In the genomic region with DNA sequence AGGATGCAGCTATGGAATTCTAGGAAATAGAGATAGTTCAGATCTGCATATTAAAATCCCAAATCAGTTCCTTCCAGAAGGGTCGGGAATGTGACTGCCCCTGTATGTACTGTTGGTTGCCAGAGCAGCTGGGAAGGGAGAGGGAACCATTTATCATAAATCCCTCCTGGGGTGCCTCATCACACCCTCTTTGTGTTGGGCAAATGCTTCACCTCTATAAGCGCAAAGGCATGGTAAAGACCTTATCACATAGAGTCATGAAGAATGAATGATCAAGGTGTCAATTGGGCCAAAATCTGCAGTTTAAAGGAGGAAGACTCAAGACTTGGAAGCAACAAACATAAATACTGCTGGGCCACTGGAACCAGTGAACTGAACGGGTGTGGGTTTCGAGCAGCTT, we compare ENCODE assay signal across 22 cellular contexts.
A peak's percentile ranks its signal among the peaks of the same experiment; 100 is the strongest.
DNase-seq lines count a peak whose midpoint lies in the region; FAIRE-seq and TF ChIP-seq lines count a peak whose summit lies in the region.
"Had no signal": no experiment of that assay in that cellular context is flagged by ENCODE, and none has a peak within 500 bp of the region (broad histone marks: within the 10 kb centered on the region; RNA-seq: fewer than 3 reads in every experiment).

No MANE protein-coding gene starts in this region.

- POLR2A ChIA-PET in H1 (lab: Charles Lee; ENCODE audit: partially characterized antibody) = interaction anchor here (1.4 kb wide), 1 partner anchor 80 kb away, joined by 4 read pairs; no protein-coding TSS in a partner anchor

- H3K18ac ChIP-seq in H1 (ENCODE audit: extremely low read depth, low read length) (no peak overlapping the region), mesendoderm (ENCODE audit: low read length) (no peak overlapping the region), neuronal stem cell (ENCODE audit: low read length) (no peak overlapping the region)

- H3K9me3 ChIP-seq in H1 (ENCODE audit: insufficient read depth in 2 of 2, low read depth in 1 of 2, low read length in 1 of 2) (no peaks in the 10 kb centered on the region), neuronal stem cell (replicated peaks in 1 of 2; ENCODE audit: control insufficient read depth in 2 of 2, insufficient read depth in 1 of 2, low read depth in 1 of 2, low read length in 2 of 2) (peaks cover 0 to 7% of the 10 kb centered on the region in 2 donors)
- H3K9me3 ChIP-seq: BE2C, BLaER1, Caco-2 had no signal

- H2BK12ac ChIP-seq in H1 (ENCODE audit: low read depth, low read length) (no peak overlapping the region), neuronal stem cell (ENCODE audit: low read length) (no peak overlapping the region)

- no peaks in the 10 kb centered on the region for H3K4me1 ChIP-seq in H1 (replicated peaks in 1 of 4; ENCODE audit: control insufficient read depth in 3 of 4, insufficient read depth in 4 of 4, low read length in 3 of 4)
- peaks cover 4% of the 10 kb centered on the region for H3K4me1 ChIP-seq in mesendoderm (ENCODE audit: control insufficient read depth, low read depth, low read length)
- H3K4me1 ChIP-seq in neuronal stem cell (ENCODE audit: control insufficient read depth in 2 of 2, insufficient read depth in 1 of 2, low read depth in 1 of 2, low read length in 2 of 2) = peaks cover 3 to 8% of the 10 kb centered on the region in 2 donors
- H3K4me1 ChIP-seq: BE2C, BLaER1 had no signal

- H2BK20ac ChIP-seq in H1 (ENCODE audit: low read length) = no peak overlapping the region

- H3K14ac ChIP-seq in H1 (ENCODE audit: insufficient read length) (no peak overlapping the region), neuronal stem cell (ENCODE audit: low read length) (no peak overlapping the region)

- TF ChIP-seq POLR2A in H1 (IDR thresholded peaks at IDR 0.05; ENCODE audit: control extremely low read depth in 1 of 2, low read depth in 2 of 2, low read length in 2 of 2) = no peak

- no peak overlapping the region for H2BK15ac ChIP-seq in H1 (ENCODE audit: low read length)
- no peak overlapping the region for H2BK15ac ChIP-seq in mesendoderm (replicated peaks; ENCODE audit: low read depth)
- no peak overlapping the region for H2BK15ac ChIP-seq in neuronal stem cell (ENCODE audit: low read length)

- H3K36me3 ChIP-seq in H1 (ENCODE audit: control insufficient read depth in 2 of 4, insufficient read depth in 4 of 4, low read length in 3 of 4) (no peaks in the 10 kb centered on the region), mesendoderm (ENCODE audit: control insufficient read depth, insufficient read depth, low read length) (no peaks in the 10 kb centered on the region), neuronal stem cell (replicated peaks in 1 of 2; ENCODE audit: control insufficient read depth in 2 of 2, insufficient read depth in 2 of 2, low read length in 2 of 2) (no peaks in the 10 kb centered on the region)
- H3K36me3 ChIP-seq: BE2C, BLaER1 had no signal

- TF ChIP-seq EP300 in H1 (IDR thresholded peaks at IDR 0.05; ENCODE audit: borderline replicate concordance in 1 of 2, low read depth in 2 of 2, low read length in 2 of 2) = no peak

- no peak for TF ChIP-seq CTCF in H1 (IDR thresholded peaks at IDR 0.05; ENCODE audit: control extremely low read depth in 1 of 3, insufficient read depth in 1 of 3, low read depth in 1 of 3, low read length in 3 of 3)
- TF ChIP-seq CTCF in type B pancreatic cell (conservative IDR thresholded peaks at IDR 0.05) = no peak
- no peak for TF ChIP-seq CTCF in chondrocyte (IDR thresholded peaks at IDR 0.05)

- no peaks in the 10 kb centered on the region for H4K20me1 ChIP-seq in H1 (replicated peaks in 1 of 2; ENCODE audit: control insufficient read depth in 1 of 2, insufficient read depth in 2 of 2, low read length in 2 of 2)
- H4K20me1 ChIP-seq: BLaER1 had no signal

- no peaks in the 10 kb centered on the region for H3K27me3 Mint-ChIP-seq in type B pancreatic cell
- no peaks in the 10 kb centered on the region for H3K27me3 Mint-ChIP-seq in chondrocyte (ENCODE audit: low read depth)

- H3K79me2 ChIP-seq in H1 (ENCODE audit: control insufficient read depth in 1 of 2, insufficient read depth in 2 of 2, low read length in 2 of 2) = no peaks in the 10 kb centered on the region
- H3K79me2 ChIP-seq in mesendoderm (ENCODE audit: control insufficient read depth, insufficient read depth, low read length) = no peaks in the 10 kb centered on the region

- H3K56ac ChIP-seq in H1 (replicated peaks; ENCODE audit: insufficient read length, low read depth, low read length) = no peak overlapping the region
- no peak overlapping the region for H3K56ac ChIP-seq in mesendoderm (ENCODE audit: low read length)

- no peaks in the 10 kb centered on the region for H3K9me3 Mint-ChIP-seq in type B pancreatic cell
- no peaks in the 10 kb centered on the region for H3K9me3 Mint-ChIP-seq in chondrocyte (ENCODE audit: low read depth)
- H3K9me3 Mint-ChIP-seq: CD4-positive, alpha-beta T cell; CD8-positive, alpha-beta T cell had no signal

- WGBS in H1 (ENCODE audit: extremely low coverage in 1 of 2, insufficient coverage in 1 of 2, insufficient read length in 1 of 2, insufficient replicate concordance in 2 of 2, low coverage in 1 of 2, low lambda C conversion rate in 2 of 2, missing lambda C conversion rate in 1 of 2), 2 experiments = 78% methylated on average over 4 of the region's 4 CpGs; no CpG with 5 or more reads in 1 of the 2 experiments
- no CpG with 5 or more reads among the region's 4 CpGs for WGBS in mesendoderm (ENCODE audit: extremely low coverage, insufficient coverage, low lambda C conversion rate)
- no CpG with 5 or more reads among the region's 4 CpGs for WGBS in neuronal stem cell (ENCODE audit: extremely low coverage in 2 of 2, insufficient read length in 2 of 2, insufficient replicate concordance in 1 of 2), 2 donors

- H3K4me2 ChIP-seq in H1 (ENCODE audit: insufficient read depth in 1 of 2, low read depth in 2 of 2, low read length in 2 of 2) (no peak overlapping the region), mesendoderm (ENCODE audit: low read length) (no peak overlapping the region), neuronal stem cell (ENCODE audit: insufficient read depth, low read length, poor library complexity, severe bottlenecking) (no peak overlapping the region)
- H3K4me2 ChIP-seq: BLaER1 had no signal

- CTCF ChIA-PET in H1 (lab: Charles Lee; ENCODE audit: partially characterized antibody) = interaction anchor here (1.9 kb wide), 1 partner anchor 62 kb away, joined by 4 read pairs; no protein-coding TSS in a partner anchor

- H3K23ac ChIP-seq in H1 (ENCODE audit: insufficient read length) = no peak overlapping the region
- no peak overlapping the region for H3K23ac ChIP-seq in mesendoderm (ENCODE audit: low read length)
- no peak overlapping the region for H3K23ac ChIP-seq in neuronal stem cell (ENCODE audit: low read depth, low read length, poor library complexity)

- H4K5ac ChIP-seq in H1 (ENCODE audit: insufficient read length, low read depth, low read length) (no peak overlapping the region), mesendoderm (ENCODE audit: low read length) (no peak overlapping the region)

- no peak overlapping the region for H3K9ac ChIP-seq in H1 (replicated peaks in 1 of 4; ENCODE audit: extremely low read depth in 1 of 4, low read depth in 3 of 4, low read length in 3 of 4)
- H3K9ac ChIP-seq in mesendoderm (ENCODE audit: low read length) = no peak overlapping the region
- H3K9ac ChIP-seq in neuronal stem cell (ENCODE audit: low read depth, low read length, poor library complexity) = peak overlapping the region; percentile 9
- H3K9ac ChIP-seq: BLaER1 had no signal

- H3K79me1 ChIP-seq in H1 (ENCODE audit: low read depth, low read length) (no peaks in the 10 kb centered on the region), mesendoderm (ENCODE audit: low read length) (no peaks in the 10 kb centered on the region), neuronal stem cell (ENCODE audit: low read depth, low read length) (no peaks in the 10 kb centered on the region)

- H4K91ac ChIP-seq in H1 (replicated peaks; ENCODE audit: insufficient read length, low read length) (no peak overlapping the region), neuronal stem cell (ENCODE audit: low read depth, low read length, poor library complexity) (no peak overlapping the region)

- H4K8ac ChIP-seq in H1 (ENCODE audit: extremely low read depth, insufficient read depth, low read length) = no peak overlapping the region
- no peak overlapping the region for H4K8ac ChIP-seq in mesendoderm (ENCODE audit: low read depth, low read length)
- no peak overlapping the region for H4K8ac ChIP-seq in neuronal stem cell (ENCODE audit: low read depth, low read length)

- H2AK5ac ChIP-seq in H1 (ENCODE audit: low read depth, low read length) (no peak overlapping the region), mesendoderm (ENCODE audit: low read length) (no peak overlapping the region), neuronal stem cell (ENCODE audit: low read depth, low read length) (no peak overlapping the region)

- H3K27me3 ChIP-seq in H1 (replicated peaks in 1 of 4; ENCODE audit: control insufficient read depth in 3 of 4, extremely low read depth in 1 of 4, insufficient read depth in 3 of 4, low read length in 3 of 4) (no peaks in the 10 kb centered on the region), mesendoderm (ENCODE audit: insufficient read depth, low read length, poor library complexity) (no peaks in the 10 kb centered on the region), neuronal stem cell (ENCODE audit: control insufficient read depth in 3 of 3, insufficient read depth in 3 of 3, low read depth in 1 of 3, low read length in 3 of 3) (no peaks in the 10 kb centered on the region)
- H3K27me3 ChIP-seq: BE2C, BLaER1 had no signal

- no peak overlapping the region for H3K4me3 Mint-ChIP-seq in type B pancreatic cell
- no peak overlapping the region for H3K4me3 Mint-ChIP-seq in chondrocyte (ENCODE audit: unreplicated experiment)
- H3K4me3 Mint-ChIP-seq: CD4-positive, alpha-beta T cell; CD8-positive, alpha-beta T cell had no signal

- no peak for FAIRE-seq in H1 (lab: Jason Lieb, UNC)
- FAIRE-seq in HTR-8/SVneo (lab: Jason Lieb, UNC) = no peak
- FAIRE-seq: A204.1, D721Med, G401.6, GM12891, GM19239 had no signal

- H3K4ac ChIP-seq in H1 (replicated peaks; ENCODE audit: insufficient read length, low read depth, low read length) = no peak overlapping the region
- no peak overlapping the region for H3K4ac ChIP-seq in mesendoderm (ENCODE audit: low read depth, low read length)
- H3K4ac ChIP-seq in neuronal stem cell (ENCODE audit: low read length) = no peak overlapping the region

- H3K36me3 Mint-ChIP-seq in type B pancreatic cell (no peaks in the 10 kb centered on the region), chondrocyte (ENCODE audit: low read depth) (no peaks in the 10 kb centered on the region)
- H3K36me3 Mint-ChIP-seq: CD8-positive, alpha-beta T cell had no signal

- H2BK5ac ChIP-seq in H1 (ENCODE audit: low read depth, low read length) (no peak overlapping the region), mesendoderm (ENCODE audit: low read length) (no peak overlapping the region), neuronal stem cell (ENCODE audit: low read length) (no peak overlapping the region)

- no peaks in the 10 kb centered on the region for H3K23me2 ChIP-seq in H1 (ENCODE audit: low read depth, low read length)

- H3K4me3 ChIP-seq in H1 (ENCODE audit: extremely low read depth in 1 of 4, insufficient read depth in 2 of 4, low read depth in 3 of 4, low read length in 4 of 4) (no peak overlapping the region), mesendoderm (ENCODE audit: low read length) (no peak overlapping the region), neuronal stem cell (ENCODE audit: low read length in 2 of 2) (no peak overlapping the region)
- H3K4me3 ChIP-seq: BLaER1 had no signal

- peaks cover 7% of the 10 kb centered on the region for H3K4me1 Mint-ChIP-seq in type B pancreatic cell (ENCODE audit: unreplicated experiment)
- peaks cover 32% of the 10 kb centered on the region for H3K4me1 Mint-ChIP-seq in chondrocyte (ENCODE audit: low read depth)

- H2AFZ ChIP-seq in H1 (ENCODE audit: low read length) (peak overlapping the region; percentile 63; the same call in 1 of the 2 replicates), neuronal stem cell (ENCODE audit: low read length) (no peak overlapping the region)

- no peak overlapping the region for H3K27ac Mint-ChIP-seq in type B pancreatic cell
- no peak overlapping the region for H3K27ac Mint-ChIP-seq in chondrocyte (ENCODE audit: unreplicated experiment)
- H3K27ac Mint-ChIP-seq: CD4-positive, alpha-beta T cell; CD8-positive, alpha-beta T cell had no signal

- no peak overlapping the region for H3K27ac ChIP-seq in H1 (ENCODE audit: low read depth, low read length)
- no peak overlapping the region for H3K27ac ChIP-seq in mesendoderm (ENCODE audit: low read depth, low read length)
- H3K27ac ChIP-seq in neuronal stem cell (replicated peaks; ENCODE audit: low read length) = no peak overlapping the region
- H3K27ac ChIP-seq: BLaER1 had no signal

- TF ChIP-seq RAD21 in H1 (IDR thresholded peaks at IDR 0.05 in 1 of 2, conservative IDR thresholded peaks at IDR 0.05 in 1 of 2; ENCODE audit: low read depth in 2 of 2, low read length in 2 of 2) = no peak

- DNase-seq in H1 (ENCODE audit: low read depth in 1 of 2, low spot score in 2 of 2) (no peak), mesendoderm (peak; percentile 61), neuronal stem cell (ENCODE audit: low spot score) (no peak), HTR-8/SVneo (ENCODE audit: insufficient read length, low spot score) (no peak), type B pancreatic cell (ENCODE audit: extremely low spot score, unreplicated experiment) (no peak), chondrocyte (ENCODE audit: low spot score) (no peak)
- DNase-seq: 8988T; ACHN; BE2C; C1 segment of cervical spinal cord; Caco-2; Calu3; CD4-positive, alpha-beta T cell; CD8-positive, alpha-beta T cell; DMS79 treated with DMSO at 0.1 percent for 48 hours; GF-D8 had no signal

- no peak overlapping the region for H2BK120ac ChIP-seq in H1 (replicated peaks; ENCODE audit: low read depth, low read length)
- no peak overlapping the region for H2BK120ac ChIP-seq in mesendoderm (ENCODE audit: low read depth, low read length)
- H2BK120ac ChIP-seq in neuronal stem cell (ENCODE audit: low read depth, low read length) = no peak overlapping the region
